20 cellular contexts compared by ENCODE assay signal in the genomic region with DNA sequence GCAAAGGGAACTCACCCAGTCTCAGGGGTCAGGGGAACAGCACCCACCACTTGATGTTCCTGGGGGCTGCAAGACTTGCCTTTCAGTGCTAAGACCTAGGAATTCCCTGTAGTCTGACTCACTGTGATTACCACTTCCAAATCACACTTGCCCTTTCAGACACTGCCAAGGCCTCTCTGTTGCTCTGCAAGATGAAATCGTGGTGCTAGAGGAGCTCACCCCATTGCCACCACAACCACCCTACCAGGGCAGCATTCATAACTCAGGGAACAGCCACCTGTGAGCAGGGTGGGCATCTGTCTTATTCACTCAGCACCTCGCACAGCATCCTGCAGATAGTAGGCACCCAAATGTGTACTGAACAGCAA. TPM values are rescaled to one million over a fixed set of nuclear protein-coding genes. Genes with fewer than 3 reads are reported as not detected.
A peak's percentile ranks its signal among the peaks of the same experiment; 100 is the strongest.
DNase-seq lines count a peak whose midpoint lies in the region; ATAC-seq and TF ChIP-seq lines count a peak whose summit lies in the region.
"Had no signal": no experiment of that assay in that cellular context is flagged by ENCODE, and none has a peak within 500 bp of the region (broad histone marks: within the 10 kb centered on the region; RNA-seq: fewer than 3 reads in every experiment).

No MANE protein-coding gene starts in this region.

- H2AFZ ChIP-seq in IMR-90 (replicated peaks; ENCODE audit: low read length, poor library complexity) (no peak overlapping the region), osteoblast (ENCODE audit: low read length) (no peak overlapping the region)

- no peak overlapping the region; the same call in 1 of the 2 replicates for H3K18ac ChIP-seq in IMR-90 (ENCODE audit: low read depth, low read length)

- peaks cover 6% of the 10 kb centered on the region for H3K9me1 ChIP-seq in IMR-90 (ENCODE audit: insufficient read depth, low read length)

- dilution Hi-C loops in IMR-90 (cut with HindIII; ENCODE audit: low sequenced_read_pairs, unreplicated experiment), result no loop called here

- H3K4me2 ChIP-seq in IMR-90 (ENCODE audit: low read depth, low read length), result no peak overlapping the region
- H3K4me2 ChIP-seq in osteoblast (ENCODE audit: insufficient read depth, low read length), result peak overlapping the region; percentile 16

- H3K9ac ChIP-seq in IMR-90 (ENCODE audit: low read depth, low read length), result no peak overlapping the region

- H2BK15ac ChIP-seq in IMR-90 (ENCODE audit: low read depth, low read length), result no peak overlapping the region

- H3K79me1 ChIP-seq in IMR-90 (ENCODE audit: low read depth in 1 of 2, low read length in 2 of 2), result peaks cover 10 to 51% of the 10 kb centered on the region in 2 experiments; a peak in 3 of 4 replicates

- no peak overlapping the region for H3K56ac ChIP-seq in IMR-90 (ENCODE audit: extremely low read depth, insufficient read depth, low read length)

- H4K8ac ChIP-seq in IMR-90 (ENCODE audit: low read depth in 2 of 2, low read length in 2 of 2), result peak overlapping the region in 1 of 2 experiments; percentile 18; a peak in 1 of 4 replicates

- no peak overlapping the region for H2BK5ac ChIP-seq in IMR-90 (ENCODE audit: low read depth, low read length, poor library complexity, severe bottlenecking)

- BruUV-seq in IMR-90 (replicated peaks; lab: Mats Ljungman, UMichigan), result no TSS peak

- ATAC-seq in IMR-90 (ENCODE audit: low read depth), result no peak; the same call in 1 of the 2 replicates
- ATAC-seq in T-helper 17 cell, result no peak
- ATAC-seq in HG03354 (IDR thresholded peaks at IDR 0.05; ENCODE audit: poor library complexity, severe bottlenecking, unreplicated experiment), result no peak
- no peak for ATAC-seq in body of pancreas
- ATAC-seq in HG02852 (IDR thresholded peaks at IDR 0.05; ENCODE audit: unreplicated experiment), result no peak
- ATAC-seq: right cardiac atrium, Right ventricle myocardium inferior had no signal

- H3K27me3 Mint-ChIP-seq in T-helper 17 cell (no peaks in the 10 kb centered on the region), chondrocyte (ENCODE audit: low read depth) (no peaks in the 10 kb centered on the region)

- DNase-seq in IMR-90 (peak; percentile 26), T-helper 17 cell (no peak), chondrocyte (ENCODE audit: low spot score) (no peak), osteoblast (ENCODE audit: insufficient read length, low spot score, missing footprints) (no peak), body of pancreas (no peak)
- DNase-seq: activated T-cell treated with anti-CD3 and anti-CD28 coated beads for 4 hours; aorta; DMS 273 treated with DMSO at 0.1 percent for 48 hours; dorsolateral prefrontal cortex; esophagus squamous epithelium; mammary epithelial cell; NCI-H1417 treated with DMSO at 0.1 percent for 48 hours; NCI-H2227 treated with DMSO at 0.1 percent for 48 hours; right cardiac atrium; stimulated activated CD4-positive, alpha-beta T cell treated with anti-CD3 and anti-CD28 coated beads, Interleukin-2, amount 100 ng/mL, for 48 hours; tibial artery had no signal

- peak overlapping the region; percentile 39; the same call in 1 of the 2 replicates for H3K4ac ChIP-seq in IMR-90 (ENCODE audit: low read depth, low read length)

- H3K79me2 ChIP-seq in osteoblast (ENCODE audit: insufficient read depth, low read length), result peaks cover 17% of the 10 kb centered on the region

- H2BK120ac ChIP-seq in IMR-90 (ENCODE audit: low read depth, low read length), result no peak overlapping the region; the same call in 1 of the 2 replicates

- H3K4me1 ChIP-seq in IMR-90 (ENCODE audit: control insufficient read depth, insufficient read depth, low read length), result peaks cover 18% of the 10 kb centered on the region
- peaks cover 67% of the 10 kb centered on the region for H3K4me1 ChIP-seq in osteoblast (ENCODE audit: insufficient read depth, low read length)
- H3K4me1 ChIP-seq in body of pancreas, result peaks cover 20% of the 10 kb centered on the region

- TF ChIP-seq CTCF in IMR-90 (conservative IDR thresholded peaks at IDR 0.05; ENCODE audit: low read depth, low read length) (no peak), chondrocyte (IDR thresholded peaks at IDR 0.05) (no peak), osteoblast (IDR thresholded peaks at IDR 0.05; ENCODE audit: extremely low read depth, low read depth, low read length) (no peak), body of pancreas (IDR thresholded peaks at IDR 0.05) (no peak)

- peak overlapping the region; percentile 63; the same call in 1 of the 2 replicates for H3K27ac ChIP-seq in IMR-90 (ENCODE audit: insufficient read depth, low read length)
- H3K27ac ChIP-seq in osteoblast (ENCODE audit: low read depth, low read length), result peak overlapping the region; percentile 86
- no peak overlapping the region for H3K27ac ChIP-seq in body of pancreas
- H3K27ac ChIP-seq: esophagus squamous epithelium, tibial artery had no signal

- POLR2A ChIA-PET in IMR-90 (lab: Charles Lee; ENCODE audit: unreplicated experiment), result no interaction called here

- in situ Hi-C loops in IMR-90 (cut with MboI; ENCODE audit: low sequenced_read_pairs), result no loop called here

- no peak overlapping the region for H3K4me3 ChIP-seq in IMR-90 (ENCODE audit: insufficient read depth, low read depth, low read length)
- H3K4me3 ChIP-seq in osteoblast (ENCODE audit: insufficient read depth, low read length), result no peak overlapping the region
- H3K4me3 ChIP-seq in body of pancreas, result no peak overlapping the region
- H3K4me3 ChIP-seq: dorsolateral prefrontal cortex, esophagus squamous epithelium, tibial artery had no signal

- H3K36me3 Mint-ChIP-seq in T-helper 17 cell (ENCODE audit: low read depth) (peaks cover 5% of the 10 kb centered on the region), chondrocyte (ENCODE audit: low read depth) (peaks cover 39% of the 10 kb centered on the region)

- peak overlapping the region; percentile 52 for H2AK5ac ChIP-seq in IMR-90 (ENCODE audit: low read depth, low read length)

- peak overlapping the region; percentile 51 for H3K14ac ChIP-seq in IMR-90 (replicated peaks; ENCODE audit: low read depth, low read length)

- peaks cover 35% of the 10 kb centered on the region for H3K4me1 Mint-ChIP-seq in T-helper 17 cell
- peaks cover 76% of the 10 kb centered on the region for H3K4me1 Mint-ChIP-seq in chondrocyte (ENCODE audit: low read depth)

- H3K27ac Mint-ChIP-seq in T-helper 17 cell, result peak overlapping the region; percentile 68
- H3K27ac Mint-ChIP-seq in chondrocyte (ENCODE audit: unreplicated experiment), result peak overlapping the region; percentile 78
- H3K27ac Mint-ChIP-seq: T-helper 1 cell treated with Interleukin-12 subunit alpha and Interleukin-12 subunit beta and Interleukin-4 antibody, amounts not matched to agents 30 μg/mL and 1 μg/mL, for 36 hours had no signal

- intact Hi-C loops in IMR-90 (cut with micrococcal nuclease) (loop anchor here (5.0 kb wide), 1 partner anchor 81 kb away; no protein-coding TSS in a partner anchor), body of pancreas (cut with DNase I) (loop anchor here (10.0 kb wide), 2 partner anchors 128 to 218 kb away; no protein-coding TSS in a partner anchor)

- CTCF ChIA-PET in IMR-90 (lab: Yijun Ruan, JAX), result no interaction called here

- H3K4me3 Mint-ChIP-seq in T-helper 17 cell, result no peak overlapping the region
- no peak overlapping the region for H3K4me3 Mint-ChIP-seq in chondrocyte (ENCODE audit: unreplicated experiment)
- H3K4me3 Mint-ChIP-seq: T-helper 1 cell treated with Interleukin-12 subunit alpha and Interleukin-12 subunit beta and Interleukin-4 antibody, amounts not matched to agents 30 μg/mL and 1 μg/mL, for 36 hours had no signal

- no peak for TF ChIP-seq RAD21 in IMR-90 (IDR thresholded peaks at IDR 0.05; ENCODE audit: low read length)

- no peaks in the 10 kb centered on the region for H3K27me3 ChIP-seq in IMR-90 (ENCODE audit: control insufficient read depth, insufficient read depth, low read length)
- H3K27me3 ChIP-seq in osteoblast (ENCODE audit: insufficient read depth, low read length), result no peaks in the 10 kb centered on the region
- no peaks in the 10 kb centered on the region for H3K27me3 ChIP-seq in body of pancreas
- H3K27me3 ChIP-seq: dorsolateral prefrontal cortex, esophagus squamous epithelium, tibial artery had no signal

- no peak overlapping the region for H4K91ac ChIP-seq in IMR-90 (ENCODE audit: insufficient read depth, low read depth, low read length)

- no peaks in the 10 kb centered on the region for H3K9me3 Mint-ChIP-seq in chondrocyte (ENCODE audit: low read depth)
- H3K9me3 Mint-ChIP-seq: T-helper 1 cell treated with Interleukin-12 subunit alpha and Interleukin-12 subunit beta and Interleukin-4 antibody, amounts not matched to agents 30 μg/mL and 1 μg/mL, for 36 hours had no signal

- peak overlapping the region; percentile 53; the same call in 1 of the 2 replicates for H2BK20ac ChIP-seq in IMR-90 (ENCODE audit: low read depth, low read length)

- TF ChIP-seq POLR2A in IMR-90 (IDR thresholded peaks at IDR 0.05; ENCODE audit: low read depth, low read length), result no peak
- no peak for TF ChIP-seq POLR2A in body of pancreas (IDR thresholded peaks at IDR 0.05)

- H3K9me3 ChIP-seq in IMR-90 (ENCODE audit: control insufficient read depth, insufficient read depth, low read length), result no peaks in the 10 kb centered on the region
- no peaks in the 10 kb centered on the region for H3K9me3 ChIP-seq in T-helper 17 cell (ENCODE audit: control insufficient read depth, low read length, poor library complexity, severe bottlenecking)
- H3K9me3 ChIP-seq in osteoblast (ENCODE audit: low read depth, low read length), result no peaks in the 10 kb centered on the region
- no peaks in the 10 kb centered on the region for H3K9me3 ChIP-seq in body of pancreas
- H3K9me3 ChIP-seq: esophagus squamous epithelium, tibial artery had no signal

- H2AK9ac ChIP-seq in IMR-90 (replicated peaks; ENCODE audit: low read depth, low read length, poor library complexity), result no peak overlapping the region

- H4K5ac ChIP-seq in IMR-90 (ENCODE audit: low read depth, low read length), result no peak overlapping the region

- H4K20me1 ChIP-seq in IMR-90 (ENCODE audit: insufficient read depth, low read length), result 0 out of 2 replicates have a peak, but pooled peaks cover 11% of the 10 kb centered on the region
- no peaks in the 10 kb centered on the region for H4K20me1 ChIP-seq in osteoblast (ENCODE audit: insufficient read depth, low read length)

- peaks cover 40% of the 10 kb centered on the region for H3K36me3 ChIP-seq in IMR-90 (ENCODE audit: control insufficient read depth, insufficient read depth, low read length)
- H3K36me3 ChIP-seq in osteoblast (ENCODE audit: insufficient read depth, low read length), result peaks cover 43% of the 10 kb centered on the region
- H3K36me3 ChIP-seq in body of pancreas (replicated peaks in 1 of 2; ENCODE audit: insufficient read depth in 1 of 2, low read depth in 2 of 2), result peaks cover 0 to 11% of the 10 kb centered on the region in 2 donors

- no CpG with 5 or more reads among the region's 2 CpGs for WGBS in IMR-90 (ENCODE audit: extremely low coverage in 2 of 2, insufficient read length in 1 of 2), 2 experiments
- 65 to 88% methylated on average over 1 to 2 of the region's 2 CpGs for WGBS in body of pancreas, 2 donors

- H3K23ac ChIP-seq in IMR-90 (ENCODE audit: low read depth, low read length), result no peak overlapping the region; the same call in 1 of the 2 replicates

RNA-seq across cellular contexts. Expression of a gene that starts 36.5 kb away (rescaled TPM):
- total RNA-seq in IMR-90 (2012; rRNA removed) (136 and 164 TPM in 2 replicates), T-helper 17 cell (10 to 100 TPM; 76.4 to 81.6 TPM), chondrocyte (79.8 to 95.7 TPM (median 80.6 TPM) in 3 replicates), osteoblast (123 and 140 TPM in 2 replicates), body of pancreas (100 to 1,000 TPM in 1 of 2 donors, 10 to 100 TPM in 1; 77.6 to 104 TPM)
- 311 and 378 TPM in 2 replicates for polyA plus RNA-seq in IMR-90 (2012; rRNA removed)
- 71.3 and 117 TPM in 2 replicates for polyA plus RNA-seq in IMR-90 (2012; cell fraction: cytosol; rRNA removed)
- 84.0 and 137 TPM in 2 replicates for polyA plus RNA-seq in IMR-90 (2012; cell fraction: nucleus; rRNA removed; ENCODE audit: low replicate concordance)

Comparison
In these comparisons a context has a peak if more than half of its experiments do, and no peak if none do; other contexts are left out.
1. H3K27ac ChIP-seq: peak in IMR-90 (single experiment) and osteoblast (single experiment); none in body of pancreas (0 of 4).